16 cellular contexts compared by ENCODE assay signal in the genomic region with DNA sequence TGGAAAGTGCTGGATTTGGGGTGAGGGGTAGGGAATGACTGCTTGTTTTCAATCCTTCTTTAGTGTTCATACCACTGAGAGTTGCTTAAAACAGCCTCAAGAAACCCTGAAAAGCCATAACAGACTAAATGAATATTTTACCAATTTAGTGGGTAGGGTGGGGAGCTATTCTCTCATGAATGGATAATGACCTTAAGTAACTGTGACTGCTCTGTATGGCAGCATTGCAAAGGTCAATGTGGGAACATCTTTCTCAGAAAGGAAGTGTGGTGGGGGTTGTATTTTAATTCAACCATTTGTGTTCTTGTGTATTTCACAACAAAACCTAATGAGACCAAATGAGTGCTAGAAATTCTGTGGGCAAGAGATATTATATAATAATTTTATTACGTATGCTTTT. TPM values are rescaled to one million over a fixed set of nuclear protein-coding genes. Genes with fewer than 3 reads are reported as not detected.
DNase-seq lines count a peak whose midpoint lies in the region; ATAC-seq and TF ChIP-seq lines count a peak whose summit lies in the region.
"Had no signal": no experiment of that assay in that cellular context is flagged by ENCODE, and none has a peak within 500 bp of the region (broad histone marks: within the 10 kb centered on the region; RNA-seq: fewer than 3 reads in every experiment).

No MANE protein-coding gene starts in this region.

- H3K27ac ChIP-seq in endodermal cell (ENCODE audit: low read depth, low read length): peak overlapping the region; percentile 12
- H3K27ac ChIP-seq: C4-2B, Peyer's patch had no signal

- intact Hi-C loops in activated CD4-positive, alpha-beta T cell treated with anti-CD3 and anti-CD28 coated beads, Interleukin-2, amount 10 ng/mL, durations not matched to agents 24 days and 14 days (cut with micrococcal nuclease): loop anchor here (2.0 to 5.0 kb wide), 4 partner anchors 41 to 109 kb away; partner anchors contain the start of genes LTV1 and PHACTR2
- intact Hi-C loops in activated CD4-positive, alpha-beta T cell treated with anti-CD3 and anti-CD28 coated beads for 36 hours (cut with DNase I, micrococcal nuclease): no loop called here

- no peak for TF ChIP-seq CTCF in endodermal cell (conservative IDR thresholded peaks at IDR 0.05)

- WGBS in endodermal cell (ENCODE audit: insufficient coverage in 1 of 2, insufficient read length in 1 of 2), 2 experiments: no CpG with 5 or more reads among the region's 1 CpG

- in situ Hi-C loops in SK-MEL-5 (cut with HindIII; ENCODE audit: low pct_unique_long_range_greater_than_20kb, low sequenced_read_pairs): no loop called here

- no peak overlapping the region for H3K4me3 ChIP-seq in endodermal cell (ENCODE audit: low read length)
- H3K4me3 ChIP-seq: K562, Peyer's patch had no signal

- H3K27me3 Mint-ChIP-seq in activated CD4-positive, alpha-beta T cell treated with anti-CD3 and anti-CD28 coated beads, Interleukin-2, amount 10 ng/mL, durations not matched to agents 24 days and 14 days: no peaks in the 10 kb centered on the region
- H3K27me3 Mint-ChIP-seq in activated CD4-positive, alpha-beta T cell treated with anti-CD3 and anti-CD28 coated beads for 36 hours: no peaks in the 10 kb centered on the region
- H3K27me3 Mint-ChIP-seq in endodermal cell (ENCODE audit: insufficient read depth): no peaks in the 10 kb centered on the region
- H3K27me3 Mint-ChIP-seq in stimulated activated naive CD8-positive, alpha-beta T cell treated with anti-CD3 and anti-CD28 coated beads, Interleukin-15, Interleukin-2, amounts not matched to agents 100 ng/mL and 50 ng/mL, for 24 hours: no peaks in the 10 kb centered on the region

- H3K27ac Mint-ChIP-seq in activated CD4-positive, alpha-beta T cell treated with anti-CD3 and anti-CD28 coated beads, Interleukin-2, amount 10 ng/mL, durations not matched to agents 24 days and 14 days: peak overlapping the region; percentile 58
- H3K27ac Mint-ChIP-seq in activated CD4-positive, alpha-beta T cell treated with anti-CD3 and anti-CD28 coated beads for 36 hours: no peak overlapping the region
- H3K27ac Mint-ChIP-seq in endodermal cell: no peak overlapping the region
- peak overlapping the region; percentile 75 for H3K27ac Mint-ChIP-seq in stimulated activated naive CD8-positive, alpha-beta T cell treated with anti-CD3 and anti-CD28 coated beads, Interleukin-15, Interleukin-2, amounts not matched to agents 100 ng/mL and 50 ng/mL, for 24 hours

- no peak for DNase-seq in activated CD4-positive, alpha-beta T cell treated with anti-CD3 and anti-CD28 coated beads, Interleukin-2, amount 10 ng/mL, durations not matched to agents 24 days and 14 days
- DNase-seq in activated CD4-positive, alpha-beta T cell treated with anti-CD3 and anti-CD28 coated beads for 36 hours: no peak
- DNase-seq in SK-MEL-5 (ENCODE audit: low read depth, low spot score): peak; percentile 15
- DNase-seq in endodermal cell: no peak
- DNase-seq in activated effector memory CD4-positive, alpha-beta T cell treated with Interleukin-2 at 50 U/mL for 16 hours: no peak
- no peak for DNase-seq in SW 1271 (lab: John Stamatoyannopoulos, UW)
- DNase-seq in NCI-H2196 (lab: John Stamatoyannopoulos, UW; ENCODE audit: unreplicated experiment): no peak
- DNase-seq: DMS53, NCI-H1105, NCI-H1694 treated with DMSO at 0.1 percent for 48 hours, NCI-H774, Peyer's patch, SHP77 treated with DMSO at 0.1 percent for 48 hours had no signal

- peak overlapping the region; percentile 45 for H3K4me3 Mint-ChIP-seq in activated CD4-positive, alpha-beta T cell treated with anti-CD3 and anti-CD28 coated beads, Interleukin-2, amount 10 ng/mL, durations not matched to agents 24 days and 14 days
- H3K4me3 Mint-ChIP-seq in activated CD4-positive, alpha-beta T cell treated with anti-CD3 and anti-CD28 coated beads for 36 hours: no peak overlapping the region
- no peak overlapping the region for H3K4me3 Mint-ChIP-seq in endodermal cell
- H3K4me3 Mint-ChIP-seq in stimulated activated naive CD8-positive, alpha-beta T cell treated with anti-CD3 and anti-CD28 coated beads, Interleukin-15, Interleukin-2, amounts not matched to agents 100 ng/mL and 50 ng/mL, for 24 hours: no peak overlapping the region

- ATAC-seq in activated CD4-positive, alpha-beta T cell treated with anti-CD3 and anti-CD28 coated beads for 36 hours: no peak
- ATAC-seq: K562 had no signal

- H3K9me3 Mint-ChIP-seq in activated CD4-positive, alpha-beta T cell treated with anti-CD3 and anti-CD28 coated beads, Interleukin-2, amount 10 ng/mL, durations not matched to agents 24 days and 14 days: peaks cover 5% of the 10 kb centered on the region
- no peaks in the 10 kb centered on the region for H3K9me3 Mint-ChIP-seq in activated CD4-positive, alpha-beta T cell treated with anti-CD3 and anti-CD28 coated beads for 36 hours (ENCODE audit: low read depth)
- no peaks in the 10 kb centered on the region for H3K9me3 Mint-ChIP-seq in endodermal cell
- H3K9me3 Mint-ChIP-seq in stimulated activated naive CD8-positive, alpha-beta T cell treated with anti-CD3 and anti-CD28 coated beads, Interleukin-15, Interleukin-2, amounts not matched to agents 100 ng/mL and 50 ng/mL, for 24 hours: no peaks in the 10 kb centered on the region

- peaks cover 11% of the 10 kb centered on the region for H3K4me1 ChIP-seq in endodermal cell (ENCODE audit: control insufficient read depth, insufficient read depth, low read length)
- H3K4me1 ChIP-seq: Peyer's patch had no signal

- no peak overlapping the region for H3K9ac ChIP-seq in endodermal cell (ENCODE audit: extremely low read depth, low read length, poor library complexity, severe bottlenecking)

- H3K4me1 Mint-ChIP-seq in activated CD4-positive, alpha-beta T cell treated with anti-CD3 and anti-CD28 coated beads, Interleukin-2, amount 10 ng/mL, durations not matched to agents 24 days and 14 days: peaks cover 31% of the 10 kb centered on the region
- H3K4me1 Mint-ChIP-seq in activated CD4-positive, alpha-beta T cell treated with anti-CD3 and anti-CD28 coated beads for 36 hours: peaks cover 23% of the 10 kb centered on the region
- H3K4me1 Mint-ChIP-seq in endodermal cell: peaks cover 26% of the 10 kb centered on the region
- peaks cover 37% of the 10 kb centered on the region for H3K4me1 Mint-ChIP-seq in stimulated activated naive CD8-positive, alpha-beta T cell treated with anti-CD3 and anti-CD28 coated beads, Interleukin-15, Interleukin-2, amounts not matched to agents 100 ng/mL and 50 ng/mL, for 24 hours (ENCODE audit: low read depth)

- H3K9me3 ChIP-seq in endodermal cell (ENCODE audit: control insufficient read depth, low read length): peaks cover 3% of the 10 kb centered on the region
- H3K9me3 ChIP-seq: Peyer's patch had no signal

- POLR2A ChIA-PET in activated CD4-positive, alpha-beta T cell treated with anti-CD3 and anti-CD28 coated beads for 36 hours (lab: Charles Lee): no interaction called here

- CTCF ChIA-PET in activated CD4-positive, alpha-beta T cell treated with anti-CD3 and anti-CD28 coated beads for 36 hours (lab: Charles Lee): no interaction called here

- peaks cover 2% of the 10 kb centered on the region for H3K36me3 Mint-ChIP-seq in activated CD4-positive, alpha-beta T cell treated with anti-CD3 and anti-CD28 coated beads, Interleukin-2, amount 10 ng/mL, durations not matched to agents 24 days and 14 days (ENCODE audit: low read depth)
- no peaks in the 10 kb centered on the region for H3K36me3 Mint-ChIP-seq in activated CD4-positive, alpha-beta T cell treated with anti-CD3 and anti-CD28 coated beads for 36 hours (ENCODE audit: low read depth)
- peaks cover 35% of the 10 kb centered on the region for H3K36me3 Mint-ChIP-seq in endodermal cell (ENCODE audit: low read depth)
- H3K36me3 Mint-ChIP-seq in stimulated activated naive CD8-positive, alpha-beta T cell treated with anti-CD3 and anti-CD28 coated beads, Interleukin-15, Interleukin-2, amounts not matched to agents 100 ng/mL and 50 ng/mL, for 24 hours (ENCODE audit: low read depth): peaks cover 6% of the 10 kb centered on the region

- H3K36me3 ChIP-seq in endodermal cell (ENCODE audit: control insufficient read depth, insufficient read depth, low read length): peaks cover 39% of the 10 kb centered on the region
- H3K36me3 ChIP-seq: Peyer's patch had no signal

- no peaks in the 10 kb centered on the region for H3K27me3 ChIP-seq in endodermal cell (ENCODE audit: control insufficient read depth, insufficient read depth, low read length, poor library complexity, severe bottlenecking)
- H3K27me3 ChIP-seq: Peyer's patch had no signal

RNA-seq across cellular contexts. Expression of gene PHACTR2, which starts 55.7 kb away (rescaled TPM):
- 47.7 and 53.8 TPM in 2 replicates for total RNA-seq in activated CD4-positive, alpha-beta T cell treated with anti-CD3 and anti-CD28 coated beads, Interleukin-2, amount 10 ng/mL, durations not matched to agents 24 days and 14 days
- 10 to 100 TPM; 21.2 to 27.0 TPM for total RNA-seq in activated CD4-positive, alpha-beta T cell treated with anti-CD3 and anti-CD28 coated beads for 36 hours
- total RNA-seq in SK-MEL-5 (2014; rRNA removed; shearing (Covaris generic)): 9.9 and 14.7 TPM in 2 replicates
- polyA plus RNA-seq in SK-MEL-5 (2015; cell fraction: cytosol; rRNA removed): 6.5 and 12.3 TPM in 2 replicates
- polyA plus RNA-seq in SK-MEL-5 (2015; cell fraction: nucleus; rRNA removed): 2.6 and 8.3 TPM in 2 replicates
- total RNA-seq in endodermal cell: 100 to 1,000 TPM; 164 to 222 TPM
- 42.0 TPM for polyA plus RNA-seq in endodermal cell (2013, experiment 1 of 2)
- 48.6 TPM for polyA plus RNA-seq in endodermal cell (2013, experiment 2 of 2)

Comparison
In these comparisons a context has a peak if more than half of its experiments do, and no peak if none do; other contexts are left out.
1. H3K27ac Mint-ChIP-seq: peak in activated CD4-positive, alpha-beta T cell treated with anti-CD3 and anti-CD28 coated beads, Interleukin-2, amount 10 ng/mL, durations not matched to agents 24 days and 14 days (single experiment) and stimulated activated naive CD8-positive, alpha-beta T cell treated with anti-CD3 and anti-CD28 coated beads, Interleukin-15, Interleukin-2, amounts not matched to agents 100 ng/mL and 50 ng/mL, for 24 hours (single experiment); none in activated CD4-positive, alpha-beta T cell treated with anti-CD3 and anti-CD28 coated beads for 36 hours (single experiment) and endodermal cell (single experiment).